Comparison of ENCODE assay signal across 13 cellular contexts in the genomic region with DNA sequence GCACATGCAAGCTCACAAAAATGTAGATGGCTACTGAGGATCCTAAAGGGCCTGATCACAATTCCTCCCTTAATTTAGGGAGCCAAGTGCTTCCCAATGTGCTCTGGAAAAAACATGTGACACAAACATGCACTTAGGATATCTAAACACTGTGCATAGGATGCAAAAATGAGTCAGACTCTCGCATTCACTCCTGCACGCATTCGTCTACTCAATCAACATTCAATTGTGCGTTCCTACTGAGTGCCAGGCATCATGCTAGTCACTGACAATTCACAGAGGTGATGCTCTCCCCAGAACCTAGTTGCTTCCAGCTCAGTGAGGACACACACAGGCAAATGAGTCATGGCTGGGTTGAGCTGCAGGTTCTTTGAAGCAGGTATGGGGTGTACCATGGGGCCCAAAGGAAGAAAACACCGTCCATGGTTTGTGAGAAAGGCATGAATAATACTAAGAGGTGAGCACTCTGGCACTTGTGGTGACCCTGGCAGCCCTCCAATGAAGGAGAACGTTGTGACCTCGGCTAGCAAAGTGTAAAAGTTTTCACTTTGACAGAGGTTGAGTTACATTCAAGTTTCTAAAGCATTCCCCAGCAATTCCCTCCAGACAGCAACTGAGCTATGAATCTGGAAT.
DNase-seq lines count a peak whose midpoint lies in the region; ATAC-seq and TF ChIP-seq lines count a peak whose summit lies in the region.
"Had no signal": no experiment of that assay in that cellular context is flagged by ENCODE, and none has a peak within 500 bp of the region (broad histone marks: within the 10 kb centered on the region; RNA-seq: fewer than 3 reads in every experiment).

No MANE protein-coding gene starts in this region.

- H3K4me1 ChIP-seq in thyroid gland: no peaks in the 10 kb centered on the region
- no peaks in the 10 kb centered on the region for H3K4me1 ChIP-seq in naive thymus-derived CD4-positive, alpha-beta T cell (ENCODE audit: control insufficient read depth in 2 of 2, insufficient read depth in 2 of 2, low read length in 2 of 2)
- H3K4me1 ChIP-seq: lower lobe of right lung had no signal

- H3K36me3 ChIP-seq in thyroid gland: no peaks in the 10 kb centered on the region
- H3K36me3 ChIP-seq in naive thymus-derived CD4-positive, alpha-beta T cell (ENCODE audit: control insufficient read depth in 2 of 3, insufficient read depth in 3 of 3, low read length in 3 of 3): no peaks in the 10 kb centered on the region
- H3K36me3 ChIP-seq: lower lobe of right lung had no signal

- intact Hi-C loops in thyroid gland (cut with DNase I): no loop called here
- intact Hi-C loops in naive thymus-derived CD4-positive, alpha-beta T cell (cut with micrococcal nuclease): no loop called here

- peak; percentile 68 for ATAC-seq in activated naive CD8-positive, alpha-beta T cell treated with anti-CD3 and anti-CD28 coated beads, Interleukin-2, amount 50 U/mL, for 24 hours
- peak; percentile 56 for ATAC-seq in HG03196 (IDR thresholded peaks at IDR 0.05; ENCODE audit: unreplicated experiment)
- ATAC-seq in naive thymus-derived CD4-positive, alpha-beta T cell: no peak

- H3K27me3 Mint-ChIP-seq in activated naive CD8-positive, alpha-beta T cell treated with anti-CD3 and anti-CD28 coated beads, Interleukin-2, amount 50 U/mL, for 24 hours: peaks cover 4% of the 10 kb centered on the region
- H3K27me3 Mint-ChIP-seq in activated naive CD8-positive, alpha-beta T cell treated with anti-CD3 and anti-CD28 coated beads for 36 hours: peaks cover 4% of the 10 kb centered on the region
- H3K27me3 Mint-ChIP-seq in naive thymus-derived CD4-positive, alpha-beta T cell: peaks cover 0 to 18% (median 5%) of the 10 kb centered on the region in 5 donors

- POLR2A ChIA-PET in naive thymus-derived CD4-positive, alpha-beta T cell (lab: Charles Lee): no interaction called here

- no peaks in the 10 kb centered on the region for H3K36me3 Mint-ChIP-seq in activated naive CD8-positive, alpha-beta T cell treated with anti-CD3 and anti-CD28 coated beads, Interleukin-2, amount 50 U/mL, for 24 hours (ENCODE audit: low read depth)
- no peaks in the 10 kb centered on the region for H3K36me3 Mint-ChIP-seq in activated naive CD8-positive, alpha-beta T cell treated with anti-CD3 and anti-CD28 coated beads for 36 hours
- no peaks in the 10 kb centered on the region for H3K36me3 Mint-ChIP-seq in naive thymus-derived CD4-positive, alpha-beta T cell

- H3K27ac Mint-ChIP-seq in activated naive CD8-positive, alpha-beta T cell treated with anti-CD3 and anti-CD28 coated beads, Interleukin-2, amount 50 U/mL, for 24 hours: no peak overlapping the region
- no peak overlapping the region for H3K27ac Mint-ChIP-seq in activated naive CD8-positive, alpha-beta T cell treated with anti-CD3 and anti-CD28 coated beads for 36 hours
- H3K27ac Mint-ChIP-seq in naive thymus-derived CD4-positive, alpha-beta T cell: no peak overlapping the region

- no peak overlapping the region for H3K4me3 Mint-ChIP-seq in activated naive CD8-positive, alpha-beta T cell treated with anti-CD3 and anti-CD28 coated beads, Interleukin-2, amount 50 U/mL, for 24 hours
- no peak overlapping the region for H3K4me3 Mint-ChIP-seq in activated naive CD8-positive, alpha-beta T cell treated with anti-CD3 and anti-CD28 coated beads for 36 hours
- H3K4me3 Mint-ChIP-seq in naive thymus-derived CD4-positive, alpha-beta T cell: no peak overlapping the region

- TF ChIP-seq POLR2A in thyroid gland (IDR thresholded peaks at IDR 0.05): no peak

- no peak for TF ChIP-seq CTCF in epithelial cell of proximal tubule (conservative IDR thresholded peaks at IDR 0.05; ENCODE audit: low read depth, low read length)
- no peak for TF ChIP-seq CTCF in thyroid gland (IDR thresholded peaks at IDR 0.05)

- H3K4me1 Mint-ChIP-seq in activated naive CD8-positive, alpha-beta T cell treated with anti-CD3 and anti-CD28 coated beads, Interleukin-2, amount 50 U/mL, for 24 hours: no peaks in the 10 kb centered on the region
- no peaks in the 10 kb centered on the region for H3K4me1 Mint-ChIP-seq in activated naive CD8-positive, alpha-beta T cell treated with anti-CD3 and anti-CD28 coated beads for 36 hours
- no peaks in the 10 kb centered on the region for H3K4me1 Mint-ChIP-seq in naive thymus-derived CD4-positive, alpha-beta T cell

- DNase-seq in activated naive CD8-positive, alpha-beta T cell treated with anti-CD3 and anti-CD28 coated beads, Interleukin-2, amount 50 U/mL, for 24 hours: peak; percentile 6
- DNase-seq in activated naive CD8-positive, alpha-beta T cell treated with anti-CD3 and anti-CD28 coated beads for 36 hours: no peak
- DNase-seq in epithelial cell of proximal tubule (ENCODE audit: low read depth) (peak; percentile 6), thyroid gland (peak; percentile 23 to 51), NCI-H2081 treated with DMSO at 0.1 percent for 48 hours (lab: John Stamatoyannopoulos, UW) (no peak), NCI-H69 (lab: John Stamatoyannopoulos, UW) (no peak)
- DNase-seq in naive thymus-derived CD4-positive, alpha-beta T cell: no peak
- DNase-seq: activated effector memory CD4-positive, alpha-beta T cell treated with Interleukin-2 at 50 U/mL for 16 hours; cortex of kidney; DND-41; foreskin fibroblast; lower lobe of right lung had no signal

- H3K27ac ChIP-seq in thyroid gland: no peak overlapping the region
- no peak overlapping the region for H3K27ac ChIP-seq in naive thymus-derived CD4-positive, alpha-beta T cell (ENCODE audit: low read depth, low read length)
- H3K27ac ChIP-seq: lower lobe of right lung had no signal

- WGBS in thyroid gland, 2 donors: 61% methylated on average over 7 of the region's 7 CpGs

- CTCF ChIA-PET in naive thymus-derived CD4-positive, alpha-beta T cell (lab: Charles Lee): no interaction called here

- H3K9me3 Mint-ChIP-seq in activated naive CD8-positive, alpha-beta T cell treated with anti-CD3 and anti-CD28 coated beads, Interleukin-2, amount 50 U/mL, for 24 hours: no peaks in the 10 kb centered on the region
- no peaks in the 10 kb centered on the region for H3K9me3 Mint-ChIP-seq in activated naive CD8-positive, alpha-beta T cell treated with anti-CD3 and anti-CD28 coated beads for 36 hours
- peaks cover 0 to 3% (median 0%) of the 10 kb centered on the region in 11 donors for H3K9me3 Mint-ChIP-seq in naive thymus-derived CD4-positive, alpha-beta T cell

- H3K27me3 ChIP-seq in thyroid gland: no peaks in the 10 kb centered on the region
- no peaks in the 10 kb centered on the region for H3K27me3 ChIP-seq in naive thymus-derived CD4-positive, alpha-beta T cell (ENCODE audit: control insufficient read depth in 2 of 2, insufficient read depth in 2 of 2, low read length in 2 of 2)

- no peaks in the 10 kb centered on the region for H3K9me3 ChIP-seq in thyroid gland
- H3K9me3 ChIP-seq in naive thymus-derived CD4-positive, alpha-beta T cell (ENCODE audit: control insufficient read depth in 2 of 3, low read length in 3 of 3): no peaks in the 10 kb centered on the region
- H3K9me3 ChIP-seq: lower lobe of right lung had no signal

- H3K4me3 ChIP-seq in epithelial cell of proximal tubule (ENCODE audit: low read depth, low read length): no peak overlapping the region
- no peak overlapping the region for H3K4me3 ChIP-seq in thyroid gland (replicated peaks in 1 of 3)
- no peak overlapping the region for H3K4me3 ChIP-seq in naive thymus-derived CD4-positive, alpha-beta T cell (ENCODE audit: low read length)
- H3K4me3 ChIP-seq: lower lobe of right lung had no signal

Comparison
In these comparisons a context has a peak if more than half of its experiments do, and no peak if none do; other contexts are left out.
1. DNase-seq: peak in activated naive CD8-positive, alpha-beta T cell treated with anti-CD3 and anti-CD28 coated beads, Interleukin-2, amount 50 U/mL, for 24 hours (single experiment), epithelial cell of proximal tubule (single experiment) and thyroid gland (2 of 2); none in activated naive CD8-positive, alpha-beta T cell treated with anti-CD3 and anti-CD28 coated beads for 36 hours (single experiment), NCI-H2081 treated with DMSO at 0.1 percent for 48 hours (single experiment), NCI-H69 (single experiment) and naive thymus-derived CD4-positive, alpha-beta T cell (0 of 9).